8 cellular contexts compared by ENCODE assay signal in genomic region chr22:26679003-26679629, GRCh38. TPM values are rescaled to one million over a fixed set of nuclear protein-coding genes. Genes with fewer than 3 reads are reported as not detected.
A peak's percentile ranks its signal among the peaks of the same experiment; 100 is the strongest.
DNase-seq lines count a peak whose midpoint lies in the region; ATAC-seq, FAIRE-seq and TF ChIP-seq lines count a peak whose summit lies in the region.

No MANE protein-coding gene starts in this region.

- H3K36me3 ChIP-seq in colonic mucosa (no peaks in the 10 kb centered on the region), liver (ENCODE audit: control insufficient read depth in 4 of 4, insufficient read depth in 3 of 4, low read depth in 1 of 4, low read length in 3 of 4) (peaks cover 0 to 10% (median 4%) of the 10 kb centered on the region in 4 donors)

- DNase-seq in AG20443 (ENCODE audit: low spot score), result peak; percentile 87
- peak; percentile 69 for DNase-seq in GM19239 (ENCODE audit: insufficient read length, low spot score)
- peak; percentile 78 to 87 for DNase-seq in NCI-H446 (lab: John Stamatoyannopoulos, UW)
- DNase-seq in activated CD4-positive, alpha-beta T cell treated with anti-CD3 and anti-CD28 coated beads for 4 hours, result peak; percentile 48 to 68
- peak; percentile 78 for DNase-seq in colonic mucosa
- DNase-seq in stimulated activated CD4-positive, alpha-beta T cell treated with anti-CD3 and anti-CD28 coated beads, TNF-alpha, amount 100 ng/mL, for 48 hours (ENCODE audit: low read depth in 3 of 3), result peak; percentile 57 to 63 (median 59)

- ATAC-seq in GM19328 (IDR thresholded peaks at IDR 0.05; ENCODE audit: unreplicated experiment), result no peak

- 47% methylated on average over 9 of the region's 9 CpGs for WGBS in liver

- no peak overlapping the region for H3K27ac ChIP-seq in colonic mucosa
- H3K27ac ChIP-seq in liver (ENCODE audit: low read depth in 1 of 2, low read length in 2 of 2), result no peak overlapping the region

- peak; percentile 89 to 93 for TF ChIP-seq RAD21 in liver (IDR thresholded peaks at IDR 0.05)

- H3K4me3 ChIP-seq in colonic mucosa, result no peak overlapping the region
- no peak overlapping the region for H3K4me3 ChIP-seq in liver (ENCODE audit: low read depth in 1 of 3, low read length in 3 of 3)

- H3K27me3 ChIP-seq in colonic mucosa, result no peaks in the 10 kb centered on the region
- no peaks in the 10 kb centered on the region for H3K27me3 ChIP-seq in liver (ENCODE audit: control insufficient read depth in 4 of 4, insufficient read depth in 4 of 4, low read length in 3 of 4)

- intact Hi-C loops in colonic mucosa (cut with DNase I), result loop anchor here (10.0 kb wide), 1 partner anchor 76 kb away; no protein-coding TSS in a partner anchor

- TF ChIP-seq CTCF in colonic mucosa (IDR thresholded peaks at IDR 0.05) (peak; percentile 92), liver (IDR thresholded peaks at IDR 0.05; ENCODE audit: low read depth, low read length, missing input control) (peak; percentile 98)

- FAIRE-seq in GM19239 (lab: Jason Lieb, UNC), result peak; percentile 78

- H3K9ac ChIP-seq in colonic mucosa (ENCODE audit: low read depth in 2 of 2, low read length in 2 of 2), result no peak overlapping the region
- no peak overlapping the region for H3K9ac ChIP-seq in liver (ENCODE audit: low read depth in 1 of 2, low read length in 2 of 2)

- no peaks in the 10 kb centered on the region for H3K9me3 ChIP-seq in colonic mucosa
- H3K9me3 ChIP-seq in liver (ENCODE audit: control insufficient read depth in 4 of 4, low read length in 3 of 4), result peaks cover 0 to 4% (median 0%) of the 10 kb centered on the region in 4 donors

- no peaks in the 10 kb centered on the region for H3K4me1 ChIP-seq in colonic mucosa
- peaks cover 0 to 4% (median 3%) of the 10 kb centered on the region in 4 donors for H3K4me1 ChIP-seq in liver (ENCODE audit: control insufficient read depth in 4 of 4, insufficient read depth in 4 of 4, low read length in 3 of 4)

TF ChIP-seq in liver, 16 proteins besides CTCF, POLR2A, EP300 and RAD21:
- TF ChIP-seq HNF4A (conservative IDR thresholded peaks at IDR 0.05) (peak in 1 of 2 donors; percentile 21), HNF4G (IDR thresholded peaks at IDR 0.05) (no peak), EGR1 (IDR thresholded peaks at IDR 0.05; ENCODE audit: low read depth in 2 of 2) (no peak), FOXA2 (IDR thresholded peaks at IDR 0.05) (no peak)
TF ChIP-seq in liver: peak in this region for 1.

RNA-seq across cellular contexts. Expression of gene MIAT, which starts 21.7 kb away (rescaled TPM):
- total RNA-seq in colonic mucosa (1 to 10 TPM; 1.5 to 1.8 TPM), liver (1 to 10 TPM; 1.2 to 1.5 TPM)
- under 1 TPM; 0.18 to 0.29 TPM for polyA plus RNA-seq in liver

RNA-seq across cellular contexts. Expression of gene CRYBA4, which starts 57.4 kb away (rescaled TPM):
- under 1 TPM in 1 of 2 donors, not detected in 1; 0.47 TPM for total RNA-seq in colonic mucosa
- not detected for total RNA-seq in liver
- polyA plus RNA-seq in liver, result not detected
